In genomic region chrX:40411350-40412111, GRCh38 we compare ENCODE assay signal across 14 cellular contexts.
DNase-seq lines count a peak whose midpoint lies in the region; ATAC-seq lines count a peak whose summit lies in the region.
"Had no signal": no experiment of that assay in that cellular context is flagged by ENCODE, and none has a peak within 500 bp of the region (broad histone marks: within the 10 kb centered on the region; RNA-seq: fewer than 3 reads in every experiment).

No MANE protein-coding gene starts in this region.

- H4K8ac ChIP-seq in mesendoderm (ENCODE audit: low read depth, low read length) = no peak overlapping the region

- H3K23ac ChIP-seq in mesendoderm (ENCODE audit: low read length) = no peak overlapping the region

- H3K56ac ChIP-seq in mesendoderm (ENCODE audit: low read length) = no peak overlapping the region

- no CpG with 5 or more reads among the region's 8 CpGs for WGBS in mesendoderm (ENCODE audit: extremely low coverage, insufficient coverage, low lambda C conversion rate)

- no peak overlapping the region for H3K4ac ChIP-seq in mesendoderm (ENCODE audit: low read depth, low read length)

- no peak overlapping the region for H2AFZ ChIP-seq in Karpas-422 (ENCODE audit: low read length)

- ATAC-seq in GM19035 (IDR thresholded peaks at IDR 0.05; ENCODE audit: unreplicated experiment) = no peak
- ATAC-seq: pancreas had no signal

- H2BK5ac ChIP-seq in mesendoderm (ENCODE audit: low read length) = no peak overlapping the region

- H3K4me2 ChIP-seq in Karpas-422 (ENCODE audit: low read depth, low read length, poor library complexity, severe bottlenecking) (no peak overlapping the region), mesendoderm (ENCODE audit: low read length) (no peak overlapping the region)

- H3K79me1 ChIP-seq in mesendoderm (ENCODE audit: low read length) = no peaks in the 10 kb centered on the region

- H2BK120ac ChIP-seq in mesendoderm (ENCODE audit: low read depth, low read length) = no peak overlapping the region

- no peaks in the 10 kb centered on the region for H3K79me2 ChIP-seq in Karpas-422 (ENCODE audit: low read length)
- no peaks in the 10 kb centered on the region for H3K79me2 ChIP-seq in mesendoderm (ENCODE audit: control insufficient read depth, insufficient read depth, low read length)

- H3K9me2 ChIP-seq in Karpas-422 (replicated peaks; ENCODE audit: insufficient read depth, low read length) = no peaks in the 10 kb centered on the region

- H3K36me3 ChIP-seq in Karpas-422 (ENCODE audit: insufficient read depth, low read length) = no peaks in the 10 kb centered on the region
- no peaks in the 10 kb centered on the region for H3K36me3 ChIP-seq in mesendoderm (ENCODE audit: control insufficient read depth, insufficient read depth, low read length)
- H3K36me3 ChIP-seq: HAP-1, pancreas, tibial nerve had no signal

- H2AK5ac ChIP-seq in mesendoderm (ENCODE audit: low read length) = no peak overlapping the region

- peaks cover 4% of the 10 kb centered on the region for H3K4me1 ChIP-seq in Karpas-422 (ENCODE audit: low read length)
- no peaks in the 10 kb centered on the region for H3K4me1 ChIP-seq in mesendoderm (ENCODE audit: control insufficient read depth, low read depth, low read length)
- H3K4me1 ChIP-seq: HAP-1, pancreas, tibial nerve had no signal

- H4K20me1 ChIP-seq in Karpas-422 (ENCODE audit: insufficient read depth, low read depth, low read length) = no peaks in the 10 kb centered on the region

- H3K4me3 ChIP-seq in Karpas-422 (ENCODE audit: low read length) (no peak overlapping the region), mesendoderm (ENCODE audit: low read length) (no peak overlapping the region)
- H3K4me3 ChIP-seq: HAP-1, pancreas, tibial nerve had no signal

- no peaks in the 10 kb centered on the region for H3K9me3 ChIP-seq in Karpas-422 (ENCODE audit: low read length)
- H3K9me3 ChIP-seq: tibial nerve had no signal

- no peak overlapping the region for H2BK15ac ChIP-seq in mesendoderm (replicated peaks; ENCODE audit: low read depth)

- no peak overlapping the region for H4K5ac ChIP-seq in mesendoderm (ENCODE audit: low read length)

- no peak overlapping the region for H3K9ac ChIP-seq in Karpas-422 (ENCODE audit: low read length)
- H3K9ac ChIP-seq in mesendoderm (ENCODE audit: low read length) = no peak overlapping the region

- no peaks in the 10 kb centered on the region for H3K27me3 ChIP-seq in Karpas-422 (ENCODE audit: low read length)
- no peaks in the 10 kb centered on the region for H3K27me3 ChIP-seq in mesendoderm (ENCODE audit: insufficient read depth, low read length, poor library complexity)
- H3K27me3 ChIP-seq: tibial nerve had no signal

- peak; percentile 63 for DNase-seq in SIG-M5 treated with dmso at 0.1 percent for 504 hours (lab: John Stamatoyannopoulos, UW; ENCODE audit: unreplicated experiment)
- no peak for DNase-seq in SIG-M5 (lab: John Stamatoyannopoulos, UW)
- DNase-seq in Karpas-422 = peak; percentile 77
- peak; percentile 32 for DNase-seq in RPMI8226
- peak; percentile 48 for DNase-seq in mesendoderm
- no peak for DNase-seq in middle frontal gyrus (ENCODE audit: extremely low spot score, low spot score)
- no peak for DNase-seq in glomerular visceral epithelial cell (ENCODE audit: extremely low spot score)
- DNase-seq: activated CD4-positive, CD25-positive, alpha-beta regulatory T cell; NCI-H1436; NCI-H510A treated with DMSO at 0.1 percent for 48 hours; pancreas had no signal

- no peak overlapping the region for H3K27ac ChIP-seq in Karpas-422 (ENCODE audit: low read length)
- no peak overlapping the region for H3K27ac ChIP-seq in mesendoderm (ENCODE audit: low read depth, low read length)
- H3K27ac ChIP-seq: pancreas, tibial nerve had no signal

- no peak overlapping the region for H3K18ac ChIP-seq in mesendoderm (ENCODE audit: low read length)

Comparison
In these comparisons a context has a peak if more than half of its experiments do, and no peak if none do; other contexts are left out.
1. DNase-seq: peak in SIG-M5 treated with dmso at 0.1 percent for 504 hours (single experiment), Karpas-422 (single experiment), RPMI8226 (single experiment) and mesendoderm (single experiment); none in SIG-M5 (single experiment), middle frontal gyrus (single experiment) and glomerular visceral epithelial cell (single experiment).